15 cellular contexts compared by ENCODE assay signal in the genomic region with DNA sequence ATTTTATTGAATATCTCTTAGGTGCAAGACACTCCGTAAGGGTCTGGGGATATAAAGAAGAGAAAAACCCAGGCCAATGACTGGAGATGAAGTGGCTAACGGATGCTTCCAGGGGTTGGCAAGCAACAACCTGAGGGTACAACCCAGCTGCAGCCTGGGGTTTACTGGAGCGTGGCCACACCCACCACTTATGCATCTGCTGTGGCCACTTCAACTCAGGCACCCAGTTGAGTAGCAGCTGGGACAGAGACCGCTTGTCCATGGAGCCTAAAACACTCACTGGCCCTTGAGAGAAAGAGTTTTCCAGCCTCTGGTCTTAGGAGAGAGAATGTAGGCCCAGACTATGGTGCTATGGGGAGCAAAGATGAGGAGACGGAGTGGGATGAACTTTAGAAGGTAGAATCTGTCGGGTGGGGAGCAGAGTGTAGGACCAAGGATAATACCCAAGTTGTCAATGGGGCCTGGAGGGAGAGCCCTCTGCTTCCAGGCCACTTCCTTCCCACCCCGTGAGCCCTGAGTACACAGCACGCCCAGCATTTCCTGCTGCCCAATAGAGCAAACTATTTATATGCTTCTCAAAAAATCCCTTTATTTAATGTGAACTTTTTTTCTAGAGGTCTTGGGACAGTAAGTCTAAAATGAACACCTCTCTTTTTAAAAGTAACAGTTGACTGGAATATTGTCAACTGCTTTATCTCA. TPM values are rescaled to one million over a fixed set of nuclear protein-coding genes. Genes with fewer than 3 reads are reported as not detected.
DNase-seq lines count a peak whose midpoint lies in the region; ATAC-seq, FAIRE-seq and TF ChIP-seq lines count a peak whose summit lies in the region.
"Had no signal": no experiment of that assay in that cellular context is flagged by ENCODE, and none has a peak within 500 bp of the region (broad histone marks: within the 10 kb centered on the region; RNA-seq: fewer than 3 reads in every experiment).

No MANE protein-coding gene starts in this region.

- FAIRE-seq in A549 (lab: Jason Lieb, UNC): no peak
- FAIRE-seq: endometrium, small intestine had no signal

- 83% methylated on average over 8 of the region's 8 CpGs for WGBS in A549 (ENCODE audit: missing lambda C conversion rate)

- TF ChIP-seq RAD21 in A549 (conservative IDR thresholded peaks at IDR 0.05 in 1 of 2, IDR thresholded peaks at IDR 0.05 in 1 of 2): no peak

- peaks cover 2% of the 10 kb centered on the region for H3K27me3 Mint-ChIP-seq in IgD-negative memory B cell

- no peaks in the 10 kb centered on the region for H3K36me3 ChIP-seq in left lung

- CTCF ChIA-PET in A549 (lab: Yijun Ruan, JAX): interaction anchor here (1.5 to 3.5 kb wide), 3 partner anchors 11 to 51 kb away, joined by 5 to 18 read pairs (median 9); a partner anchor contains a TSS

- DNase-seq in A549 (ENCODE audit: low read depth in 1 of 2, low spot score in 1 of 2) (no peak), SHP77 (lab: John Stamatoyannopoulos, UW) (peak; percentile 70 to 74), left lung (peak in 1 of 2 donors; percentile 57), RKO (ENCODE audit: low spot score) (no peak), H4 (ENCODE audit: low spot score) (no peak), foreskin keratinocyte (no peak)
- DNase-seq: activated CD4-positive, CD25-positive, alpha-beta regulatory T cell had no signal

- peak overlapping the region in 3 of 4 donors; percentile 1 to 50 (median 49) for H3K4me3 Mint-ChIP-seq in IgD-negative memory B cell
- H3K4me3 Mint-ChIP-seq: stimulated activated naive CD8-positive, alpha-beta T cell treated with anti-CD3 and anti-CD28 coated beads, Interleukin-15, Interleukin-2, amounts not matched to agents 100 ng/mL and 50 ng/mL, for 24 hours had no signal

- H3K9me3 ChIP-seq in A549: no peaks in the 10 kb centered on the region
- no peaks in the 10 kb centered on the region for H3K9me3 ChIP-seq in left lung

- H3K4me1 Mint-ChIP-seq in IgD-negative memory B cell: peaks cover 44 to 54% (median 50%) of the 10 kb centered on the region in 3 donors

- H3K27ac ChIP-seq in A549 (peak overlapping the region; percentile 74 to 90), left lung (peak overlapping the region; percentile 67 to 71), foreskin keratinocyte (no peak overlapping the region)
- H3K27ac ChIP-seq: C4-2B, HL-60 had no signal

- intact Hi-C loops in left lung (cut with DNase I): no loop called here

- H3K4me2 ChIP-seq in A549: peak overlapping the region; percentile 77

- no peaks in the 10 kb centered on the region for H3K27me3 ChIP-seq in left lung
- H3K27me3 ChIP-seq in foreskin keratinocyte: no peaks in the 10 kb centered on the region

- no peaks in the 10 kb centered on the region for H3K9me3 Mint-ChIP-seq in IgD-negative memory B cell
- H3K9me3 Mint-ChIP-seq: activated naive CD4-positive, alpha-beta T cell treated with anti-CD3 and anti-CD28 coated beads, Interleukin-2, amount 50 U/mL, for 72 hours; stimulated activated naive CD8-positive, alpha-beta T cell treated with anti-CD3 and anti-CD28 coated beads, Interleukin-15, Interleukin-2, amounts not matched to agents 100 ng/mL and 50 ng/mL, for 24 hours had no signal

- TF ChIP-seq POLR2A in A549 (IDR thresholded peaks at IDR 0.05; ENCODE audit: low read length): no peak

- H3K4me1 ChIP-seq in A549 (peaks cover 37% of the 10 kb centered on the region), left lung (peaks cover 20 to 24% of the 10 kb centered on the region in 2 donors), foreskin keratinocyte (peaks cover 20% of the 10 kb centered on the region)

- ATAC-seq in A549: peak in 1 of 2 experiments; percentile 17; a peak in 2 of 6 replicates
- peak; percentile 70 for ATAC-seq in left lung
- ATAC-seq in GM21390 (IDR thresholded peaks at IDR 0.05; ENCODE audit: unreplicated experiment): no peak
- no peak for ATAC-seq in foreskin keratinocyte
- ATAC-seq: activated naive CD4-positive, alpha-beta T cell treated with anti-CD3 and anti-CD28 coated beads, Interleukin-2, amount 50 U/mL, for 72 hours had no signal

- no peak for TF ChIP-seq EP300 in A549 (IDR thresholded peaks at IDR 0.05)

- POLR2A ChIA-PET in A549 (lab: Yijun Ruan, JAX): interaction anchor here (1.0 kb wide), 1 partner anchor 11 kb away, joined by 3 read pairs; no protein-coding TSS in a partner anchor

- H3K4me3 ChIP-seq in A549 (no peak overlapping the region), left lung (no peak overlapping the region)

- H3K36me3 Mint-ChIP-seq in IgD-negative memory B cell: peaks cover 2% of the 10 kb centered on the region
- H3K36me3 Mint-ChIP-seq: activated naive CD4-positive, alpha-beta T cell treated with anti-CD3 and anti-CD28 coated beads, Interleukin-2, amount 50 U/mL, for 72 hours had no signal

- H3K27ac Mint-ChIP-seq in IgD-negative memory B cell: peak overlapping the region in 2 of 3 donors; percentile 14 to 51
- H3K27ac Mint-ChIP-seq: activated naive CD4-positive, alpha-beta T cell treated with anti-CD3 and anti-CD28 coated beads, Interleukin-2, amount 50 U/mL, for 72 hours; stimulated activated naive CD8-positive, alpha-beta T cell treated with anti-CD3 and anti-CD28 coated beads, Interleukin-15, Interleukin-2, amounts not matched to agents 100 ng/mL and 50 ng/mL, for 24 hours had no signal

- no peak for TF ChIP-seq CTCF in A549 (IDR thresholded peaks at IDR 0.05)
- no peak for TF ChIP-seq CTCF in left lung (IDR thresholded peaks at IDR 0.05)
- no peak for TF ChIP-seq CTCF in foreskin keratinocyte (conservative IDR thresholded peaks at IDR 0.05)

TF ChIP-seq in A549, 52 proteins besides CTCF, POLR2A, EP300 and RAD21:
- no peak for TF ChIP-seq POLR2AphosphoS2 (conservative IDR thresholded peaks at IDR 0.05; ENCODE audit: low read length)

RNA-seq across cellular contexts. Expression of a gene that starts 46.8 kb away (rescaled TPM):
- polyA plus RNA-seq in A549 (2011; rRNA removed) (2.5 and 6.3 TPM in 2 replicates), A549 (2017; fragmentation: RNase III; extraction: RNeasy Plus Mini Kit Qiagen cat#74134 plus additional on column Dnase treatment) (6.6 to 8.0 TPM (median 7.1 TPM) in 3 replicates), IgD-negative memory B cell (9.5 TPM), foreskin keratinocyte (29.4 and 34.9 TPM in 2 replicates)
- polyA plus RNA-seq in A549 (2012; cell fraction: cytosol; rRNA removed): 2.5 and 4.8 TPM in 2 replicates
- polyA plus RNA-seq in A549 (2012; cell fraction: nucleus; rRNA removed): 5.2 and 6.3 TPM in 2 replicates
- polyA minus RNA-seq in A549 (2011; rRNA and poly(A)+ RNA removed): 3.3 and 4.5 TPM in 2 replicates
- total RNA-seq in left lung (10 to 100 TPM; 49.9 to 50.8 TPM), foreskin keratinocyte (33.0 and 40.0 TPM in 2 replicates)
- 13.7 and 21.3 TPM in 2 replicates for total RNA-seq in H4 (2014; rRNA removed; shearing (Covaris generic))

RNA-seq across cellular contexts. Expression of a gene that starts 50.8 kb away (rescaled TPM):
- polyA plus RNA-seq in A549 (2011; rRNA removed): 4.6 and 5.1 TPM in 2 replicates
- 6.7 and 7.9 TPM in 2 replicates for polyA plus RNA-seq in A549 (2012; cell fraction: cytosol; rRNA removed)
- 6.8 and 7.5 TPM in 2 replicates for polyA plus RNA-seq in A549 (2012; cell fraction: nucleus; rRNA removed)
- polyA plus RNA-seq in A549 (2017; fragmentation: RNase III; extraction: RNeasy Plus Mini Kit Qiagen cat#74134 plus additional on column Dnase treatment): 5.5 to 6.8 TPM (median 6.4 TPM) in 3 replicates
- polyA minus RNA-seq in A549 (2011; rRNA and poly(A)+ RNA removed): 1.5 and 2.5 TPM in 2 replicates
- 14.0 TPM for polyA plus RNA-seq in IgD-negative memory B cell
- 10 to 100 TPM; 11.6 to 12.7 TPM for total RNA-seq in left lung
- 3.2 and 8.4 TPM in 2 replicates for total RNA-seq in H4 (2014; rRNA removed; shearing (Covaris generic))
- 6.9 and 7.8 TPM in 2 replicates for total RNA-seq in foreskin keratinocyte
- 9.2 and 9.4 TPM in 2 replicates for polyA plus RNA-seq in foreskin keratinocyte

Comparison
In these comparisons a context has a peak if more than half of its experiments do, and no peak if none do; other contexts are left out.
1. DNase-seq: peak in SHP77 (2 of 2); none in A549 (0 of 2), RKO (single experiment), H4 (single experiment) and foreskin keratinocyte (0 of 2).